17 cellular contexts compared by ENCODE assay signal in genomic region chr14:101623685-101624444, GRCh38.
"Had no signal": no experiment of that assay in that cellular context is flagged by ENCODE, and none has a peak within 500 bp of the region (broad histone marks: within the 10 kb centered on the region; RNA-seq: fewer than 3 reads in every experiment).

No MANE protein-coding gene starts in this region.

- H3K27me3 ChIP-seq: dorsolateral prefrontal cortex, gastrocnemius medialis, tibial nerve had no signal

- H3K4me3 ChIP-seq: dorsolateral prefrontal cortex, gastrocnemius medialis, heart right ventricle, spleen, tibial nerve had no signal

- DNase-seq: activated CD4-positive, alpha-beta T cell treated with anti-CD3 and anti-CD28 coated beads, Interleukin-2, amount 50 U/mL, for 48 hours; activated CD8-positive, alpha-beta memory T cell treated with anti-CD3 and anti-CD28 coated beads, Interleukin-2, amount 10 ng/mL, durations not matched to agents 7 days and 5 days; activated effector memory CD4-positive, alpha-beta T cell treated with anti-CD3 and anti-CD28 coated beads, Interleukin-2, amount 50 U/mL, for 16 hours; activated naive CD8-positive, alpha-beta T cell treated with anti-CD3 and anti-CD28 coated beads for 36 hours; activated T-cell treated with anti-CD3 and anti-CD28 coated beads, Interleukin-2, amount 50 U/mL, for 24 hours; gastrocnemius medialis; heart right ventricle; left ventricle myocardium superior; mesenchymal stem cell; nucleus accumbens; spleen; stimulated activated CD4-positive, alpha-beta T cell treated with anti-CD3 and anti-CD28 coated beads, Interleukin-1b, Interleukin-23, amount 100 ng/mL, for 48 hours; stimulated activated naive B cell treated with anti-CD40 and anti-IgM and Interleukin-4, amounts not matched to agents 10 μg/mL and 1 μg/mL and 100 μg/mL, for 72 hours had no signal

- H3K36me3 ChIP-seq: gastrocnemius medialis, heart right ventricle, spleen, tibial nerve had no signal

- H3K9me3 ChIP-seq: gastrocnemius medialis, heart right ventricle, spleen, tibial nerve had no signal

- H3K27ac ChIP-seq: dorsolateral prefrontal cortex, gastrocnemius medialis, heart right ventricle, spleen, tibial nerve had no signal

- ATAC-seq: activated CD4-positive, CD25-positive, alpha-beta regulatory T cell treated with anti-CD3 and anti-CD28 coated beads, Interleukin-2, amount 50 U/mL, for 24 hours; activated CD8-positive, alpha-beta memory T cell treated with anti-CD3 and anti-CD28 coated beads, Interleukin-2, amount 10 ng/mL, durations not matched to agents 7 days and 5 days; gastrocnemius medialis; heart right ventricle; left ventricle myocardium superior; sciatic nerve; stimulated activated naive B cell treated with anti-CD40 and anti-IgM and Interleukin-4, amounts not matched to agents 10 μg/mL and 1 μg/mL and 100 μg/mL, for 72 hours had no signal
